18 cellular contexts compared by ENCODE assay signal in genomic region chr17:1159781-1160180, GRCh38.
"Had no signal": no experiment of that assay in that cellular context is flagged by ENCODE, and none has a peak within 500 bp of the region (broad histone marks: within the 10 kb centered on the region; RNA-seq: fewer than 3 reads in every experiment).

No MANE protein-coding gene starts in this region.

- H3K27me3 ChIP-seq: colonic mucosa, ovary, stomach, transverse colon had no signal

- H3K9me3 Mint-ChIP-seq: endodermal cell; naive thymus-derived CD8-positive, alpha-beta T cell had no signal

- ATAC-seq: mucosa of descending colon; naive thymus-derived CD8-positive, alpha-beta T cell had no signal

- H3K9me3 ChIP-seq: colonic mucosa, mucosa of descending colon, ovary, stomach, thoracic aorta, transverse colon had no signal

- H3K4me1 Mint-ChIP-seq: endodermal cell had no signal

- H3K4me3 Mint-ChIP-seq: endodermal cell; naive thymus-derived CD8-positive, alpha-beta T cell had no signal

- H3K4me1 ChIP-seq: colonic mucosa had no signal

- H3K36me3 ChIP-seq: colonic mucosa, ovary, thoracic aorta, transverse colon had no signal

- H3K4me3 ChIP-seq: colonic mucosa, mucosa of descending colon, ovary, stomach, thoracic aorta, transverse colon had no signal

- H3K27ac ChIP-seq: colonic mucosa, ovary, stomach, thoracic aorta, transverse colon had no signal

- H3K27me3 Mint-ChIP-seq: naive thymus-derived CD8-positive, alpha-beta T cell had no signal

- DNase-seq: colonic mucosa; effector CD4-positive, alpha-beta T cell; endodermal cell; erythroblast; foreskin melanocyte; hippocampal formation; mammary epithelial cell; mucosa of descending colon; naive thymus-derived CD8-positive, alpha-beta T cell; ovary; right cardiac atrium; small intestine; stimulated activated CD4-positive, alpha-beta T cell treated with anti-CD3 and anti-CD28 coated beads, Interleukin-12 subunit alpha, Interleukin-12 subunit beta, amount 100 ng/mL, for 4 hours; stimulated activated naive CD4-positive, alpha-beta T cell; stomach; substantia nigra; transverse colon had no signal
